Comparison of ENCODE assay signal across 10 cellular contexts in genomic region chr10:116271593-116272496, GRCh38. TPM values are rescaled to one million over a fixed set of nuclear protein-coding genes. Genes with fewer than 3 reads are reported as not detected.
DNase-seq lines count a peak whose midpoint lies in the region; ATAC-seq and TF ChIP-seq lines count a peak whose summit lies in the region.
"Had no signal": no experiment of that assay in that cellular context is flagged by ENCODE, and none has a peak within 500 bp of the region (broad histone marks: within the 10 kb centered on the region; RNA-seq: fewer than 3 reads in every experiment).

No MANE protein-coding gene starts in this region.

- H3K36me3 Mint-ChIP-seq in osteocyte (ENCODE audit: unreplicated experiment), result no peaks in the 10 kb centered on the region

- peak overlapping the region; percentile 60 to 74 for H3K4me3 ChIP-seq in foreskin fibroblast (ENCODE audit: low read depth in 1 of 2, low read length in 2 of 2)

- ATAC-seq in GM19328 (IDR thresholded peaks at IDR 0.05; ENCODE audit: unreplicated experiment), result no peak

- DNase-seq in COLO668 (lab: John Stamatoyannopoulos, UW; ENCODE audit: unreplicated experiment), result peak; percentile 0
- DNase-seq in LHCN-M2 (ENCODE audit: low read depth), result peak; percentile 34
- DNase-seq in foreskin fibroblast, result peak in 1 of 2 donors; percentile 52
- DNase-seq in osteocyte (ENCODE audit: extremely low spot score, unreplicated experiment), result no peak
- no peak for DNase-seq in NCI-H187 (lab: John Stamatoyannopoulos, UW)
- DNase-seq in NCI-H2227 treated with DMSO at 0.1 percent for 48 hours (lab: John Stamatoyannopoulos, UW), result no peak
- no peak for DNase-seq in activated CD8-positive, alpha-beta memory T cell treated with anti-CD3 and anti-CD28 coated beads, Interleukin-2, amount 50 U/mL, for 4 hours
- DNase-seq: RPMI8226 had no signal

- H3K4me3 Mint-ChIP-seq in osteocyte (ENCODE audit: unreplicated experiment), result peak overlapping the region; percentile 92

- H3K4me1 Mint-ChIP-seq in osteocyte (ENCODE audit: unreplicated experiment), result peaks cover 12% of the 10 kb centered on the region

- no peaks in the 10 kb centered on the region for H3K27me3 Mint-ChIP-seq in osteocyte (ENCODE audit: unreplicated experiment)

- no peak overlapping the region for H3K27ac Mint-ChIP-seq in osteocyte (ENCODE audit: unreplicated experiment)

- no peaks in the 10 kb centered on the region for H3K9me3 Mint-ChIP-seq in osteocyte (ENCODE audit: unreplicated experiment)

- TF ChIP-seq CTCF in foreskin fibroblast (IDR thresholded peaks at IDR 0.05; ENCODE audit: low read depth, low read length), result no peak
- no peak for TF ChIP-seq CTCF in osteocyte (IDR thresholded peaks at IDR 0.05)

RNA-seq across cellular contexts. Expression of gene GFRA1, which starts 1.2 kb away (rescaled TPM):
- 2.1 and 3.2 TPM in 2 replicates for total RNA-seq in LHCN-M2 (2014; rRNA removed)
- polyA plus RNA-seq in LHCN-M2 (2012), result 15.8 TPM
- total RNA-seq in osteocyte, result 41.8 and 44.1 TPM in 2 replicates

RNA-seq across cellular contexts. Expression of gene CCDC172, which starts 52.4 kb away (rescaled TPM):
- not detected in 2 replicates for total RNA-seq in LHCN-M2 (2014; rRNA removed)
- not detected for polyA plus RNA-seq in LHCN-M2 (2012)
- total RNA-seq in osteocyte, result not detected in 2 replicates
- total RNA-seq: glomerular endothelial cell had no signal

Comparison
In these comparisons a context has a peak if more than half of its experiments do, and no peak if none do; other contexts are left out.
1. DNase-seq: peak in COLO668 (single experiment) and LHCN-M2 (single experiment); none in osteocyte (single experiment), NCI-H187 (0 of 2), NCI-H2227 treated with DMSO at 0.1 percent for 48 hours (single experiment) and activated CD8-positive, alpha-beta memory T cell treated with anti-CD3 and anti-CD28 coated beads, Interleukin-2, amount 50 U/mL, for 4 hours (single experiment).
2. RNA of gene GFRA1, which starts 1.2 kb away (total RNA-seq): 41.8 to 44.1 TPM in osteocyte; 2.1 to 3.2 TPM in LHCN-M2; every median in the first group is over 10 times any median in the second.